Comparison of ENCODE assay signal across 26 cellular contexts in genomic region chr16:87119748-87120147, GRCh38.
"Had no signal": no experiment of that assay in that cellular context is flagged by ENCODE, and none has a peak within 500 bp of the region (broad histone marks: within the 10 kb centered on the region; RNA-seq: fewer than 3 reads in every experiment).

No MANE protein-coding gene starts in this region.

- H3K27me3 ChIP-seq: dorsolateral prefrontal cortex had no signal

- H3K9me3 ChIP-seq: esophagus squamous epithelium, gastrocnemius medialis had no signal

- FAIRE-seq: colon, islet of Langerhans, keratinocyte had no signal

- H3K36me3 ChIP-seq: esophagus squamous epithelium, gastrocnemius medialis, heart right ventricle had no signal

- ATAC-seq: esophagus mucosa, gastrocnemius medialis, heart right ventricle, left colon, left lobe of liver, left ventricle myocardium superior, mucosa of descending colon had no signal

- H3K27ac ChIP-seq: coronary artery, dorsolateral prefrontal cortex, epithelial cell of prostate, esophagus squamous epithelium, gastrocnemius medialis, heart right ventricle had no signal

- DNase-seq: dermis blood vessel endothelial cell; dorsolateral prefrontal cortex; effector CD4-positive, alpha-beta T cell; effector memory CD4-positive, alpha-beta T cell; erythroblast; esophagus squamous epithelium; foreskin fibroblast; foreskin melanocyte; gastrocnemius medialis; glutamatergic neuron; heart right ventricle; hippocampal formation; left colon; left ventricle myocardium superior; mammary epithelial cell; mesendoderm; mucosa of descending colon; naive B cell had no signal

- H3K4me3 ChIP-seq: coronary artery, dorsolateral prefrontal cortex, esophagus squamous epithelium, gastrocnemius medialis, heart right ventricle, lung, mucosa of descending colon had no signal

- H3K4me1 ChIP-seq: esophagus squamous epithelium, gastrocnemius medialis, heart right ventricle had no signal
